ENCODE assay signal across 1 cellular context in the genomic region with DNA sequence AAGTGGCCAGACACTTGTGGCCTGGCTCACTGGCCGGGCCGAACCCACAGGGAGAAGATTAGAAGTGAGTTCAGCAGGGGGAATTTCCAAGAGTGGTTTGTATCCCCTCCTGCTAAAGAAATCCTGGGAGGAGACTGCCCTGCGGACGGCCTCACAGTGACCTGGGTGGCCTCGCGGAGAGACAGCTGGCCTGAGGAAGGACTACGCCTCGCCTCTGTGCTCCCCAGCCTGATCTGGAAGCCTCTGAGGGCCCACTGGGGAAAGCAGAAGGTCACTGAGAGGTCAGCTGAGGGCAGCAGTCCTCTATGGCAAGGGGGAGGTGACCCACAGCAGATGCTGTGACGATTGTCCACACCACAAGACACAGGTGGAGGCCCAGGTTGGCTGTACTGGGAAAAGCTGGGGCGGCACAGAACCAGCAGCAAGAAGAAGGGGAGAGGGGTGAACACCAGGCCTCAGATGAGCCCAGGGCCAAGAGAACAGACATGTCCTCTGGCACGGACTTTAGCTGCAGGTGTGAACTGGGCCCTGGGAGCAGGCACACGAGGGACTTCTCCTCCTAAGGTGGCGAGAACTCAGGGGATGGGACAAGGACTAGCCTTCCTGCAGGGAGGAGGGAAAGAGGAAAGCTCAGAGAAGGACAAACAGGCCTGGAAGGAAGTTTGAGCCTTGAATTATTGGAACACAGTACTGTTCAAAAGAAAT.
TF ChIP-seq lines count a peak whose summit lies in the region.

No MANE protein-coding gene starts in this region.

TF ChIP-seq in HEK293, 187 proteins besides CTCF, POLR2A, EP300 and RAD21 (continued from another document):
- TF ChIP-seq, protein P1, sequence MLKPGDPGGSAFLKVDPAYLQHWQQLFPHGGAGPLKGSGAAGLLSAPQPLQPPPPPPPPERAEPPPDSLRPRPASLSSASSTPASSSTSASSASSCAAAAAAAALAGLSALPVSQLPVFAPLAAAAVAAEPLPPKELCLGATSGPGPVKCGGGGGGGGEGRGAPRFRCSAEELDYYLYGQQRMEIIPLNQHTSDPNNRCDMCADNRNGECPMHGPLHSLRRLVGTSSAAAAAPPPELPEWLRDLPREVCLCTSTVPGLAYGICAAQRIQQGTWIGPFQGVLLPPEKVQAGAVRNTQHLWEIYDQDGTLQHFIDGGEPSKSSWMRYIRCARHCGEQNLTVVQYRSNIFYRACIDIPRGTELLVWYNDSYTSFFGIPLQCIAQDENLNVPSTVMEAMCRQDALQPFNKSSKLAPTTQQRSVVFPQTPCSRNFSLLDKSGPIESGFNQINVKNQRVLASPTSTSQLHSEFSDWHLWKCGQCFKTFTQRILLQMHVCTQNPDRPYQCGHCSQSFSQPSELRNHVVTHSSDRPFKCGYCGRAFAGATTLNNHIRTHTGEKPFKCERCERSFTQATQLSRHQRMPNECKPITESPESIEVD (tag by site-specific recombination; IDR thresholded peaks at IDR 0.05) = no peak
